ENCODE assay signal across 2 cellular contexts in the genomic region with DNA sequence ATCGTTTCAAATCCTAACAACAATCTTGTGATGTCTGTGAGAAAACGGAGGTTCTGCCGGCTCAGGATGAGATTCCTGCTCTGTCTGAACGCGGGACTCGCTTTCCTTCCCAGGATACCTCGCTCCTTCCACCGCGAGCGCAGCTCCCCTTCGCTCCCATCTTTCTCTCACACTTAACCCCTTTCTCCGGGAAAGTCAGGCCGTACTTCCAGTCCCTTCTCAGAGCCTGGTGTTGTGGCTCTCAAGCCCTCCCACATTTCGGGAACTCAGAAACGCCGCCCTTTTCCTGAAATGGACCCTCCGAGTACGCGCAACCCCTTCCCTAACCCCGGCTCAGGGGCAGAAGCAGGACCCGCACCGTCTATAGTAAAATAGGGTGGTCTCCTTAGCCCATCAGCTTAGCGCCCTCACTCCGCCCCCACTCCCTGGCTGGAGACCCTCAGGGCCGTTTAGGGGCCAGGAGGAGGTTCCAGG.
TF ChIP-seq lines count a peak whose summit lies in the region.

No MANE protein-coding gene starts in this region.

TF ChIP-seq in HEK293T, 16 proteins besides CTCF, POLR2A, EP300 and RAD21 (continued from another document):
- TF ChIP-seq L3MBTL2 (conservative IDR thresholded peaks at IDR 0.05), result 0 out of 2 replicates have a peak, but pooled peaks have one; percentile 12

TF ChIP-seq in HepG2, 621 proteins besides CTCF, POLR2A, EP300 and RAD21 (continued from another document and continues in another):
- TF ChIP-seq SOX6 (IDR thresholded peaks at IDR 0.05) (no peak), SOX6 (CRISPR knock-in tag; IDR thresholded peaks at IDR 0.05) (no peak), ZSCAN12 (CRISPR knock-in tag; IDR thresholded peaks at IDR 0.05) (0 out of 2 replicates have a peak, but pooled peaks have one; percentile 89), PHB2 (IDR thresholded peaks at IDR 0.05; ENCODE audit: partially characterized antibody) (no peak), TBX2 (CRISPR knock-in tag; IDR thresholded peaks at IDR 0.05; ENCODE audit: borderline replicate concordance) (no peak), ZBTB7A (CRISPR knock-in tag; IDR thresholded peaks at IDR 0.05) (peak; percentile 73), ONECUT2 (CRISPR knock-in tag; IDR thresholded peaks at IDR 0.05) (0 out of 2 replicates have a peak, but pooled peaks have one; percentile 9), ZNF337 (CRISPR knock-in tag; IDR thresholded peaks at IDR 0.05; ENCODE audit: borderline replicate concordance, low read depth) (0 out of 2 replicates have a peak, but pooled peaks have one; percentile 2), ZNF75D (CRISPR knock-in tag; IDR thresholded peaks at IDR 0.05; ENCODE audit: borderline replicate concordance) (0 out of 2 replicates have a peak, but pooled peaks have one; percentile 33), MAFK (conservative IDR thresholded peaks at IDR 0.05 in 1 of 2, IDR thresholded peaks at IDR 0.05 in 1 of 2; ENCODE audit: low read length in 2 of 2) (no peak), SRSF4 (IDR thresholded peaks at IDR 0.05; ENCODE audit: low read depth, low read length, poor library complexity, severe bottlenecking) (no peak), KMT2B (CRISPR knock-in tag; IDR thresholded peaks at IDR 0.05) (no peak), RXRA (CRISPR knock-in tag; IDR thresholded peaks at IDR 0.05) (no peak), ZEB1 (IDR thresholded peaks at IDR 0.05; ENCODE audit: insufficient replicate concordance, low read depth) (peak; percentile 22), SSRP1 (CRISPR knock-in tag; IDR thresholded peaks at IDR 0.05) (peak; percentile 57; the same call in 1 of the 2 replicates), ZNF792 (CRISPR knock-in tag; IDR thresholded peaks at IDR 0.05) (no peak), SATB2 (CRISPR knock-in tag; IDR thresholded peaks at IDR 0.05) (0 out of 2 replicates have a peak, but pooled peaks have one; percentile 18), ATF7 (IDR thresholded peaks at IDR 0.05) (no peak), ATF7 (CRISPR knock-in tag; IDR thresholded peaks at IDR 0.05) (0 out of 2 replicates have a peak, but pooled peaks have one; percentile 42), ZNF746 (CRISPR knock-in tag; IDR thresholded peaks at IDR 0.05) (no peak), BHLHE40 (IDR thresholded peaks at IDR 0.05; ENCODE audit: low read length) (no peak), ARNTL (CRISPR knock-in tag; IDR thresholded peaks at IDR 0.05) (no peak), FOXC1 (CRISPR knock-in tag; IDR thresholded peaks at IDR 0.05; ENCODE audit: borderline replicate concordance) (no peak), ZNF44 (CRISPR knock-in tag; IDR thresholded peaks at IDR 0.05) (no peak), NCOA2 (CRISPR knock-in tag; IDR thresholded peaks at IDR 0.05) (no peak), ZNF572 (CRISPR knock-in tag; IDR thresholded peaks at IDR 0.05) (no peak), NCOR1 (IDR thresholded peaks at IDR 0.05; ENCODE audit: borderline replicate concordance, low read length) (no peak), ZNF879 (CRISPR knock-in tag; IDR thresholded peaks at IDR 0.05) (no peak), ZNF354B (CRISPR knock-in tag; IDR thresholded peaks at IDR 0.05) (no peak), FOXP1 (IDR thresholded peaks at IDR 0.05) (no peak), FOXP1 (CRISPR knock-in tag; IDR thresholded peaks at IDR 0.05) (no peak), CEBPG (CRISPR knock-in tag; IDR thresholded peaks at IDR 0.05) (no peak), THYN1 (CRISPR knock-in tag; IDR thresholded peaks at IDR 0.05; ENCODE audit: borderline replicate concordance, low read depth) (no peak), PHF20 (CRISPR knock-in tag; IDR thresholded peaks at IDR 0.05) (no peak), ZNF225 (CRISPR knock-in tag; IDR thresholded peaks at IDR 0.05) (no peak), HHEX (CRISPR knock-in tag; IDR thresholded peaks at IDR 0.05) (no peak), NKX3-1 (CRISPR knock-in tag; IDR thresholded peaks at IDR 0.05) (no peak), SRSF1 (optimal IDR thresholded peaks at IDR 0.05; ENCODE audit: low read depth, low read length) (peak; percentile 70), ZFYVE20 (CRISPR knock-in tag; IDR thresholded peaks at IDR 0.05; ENCODE audit: borderline replicate concordance, low read depth) (no peak), FOXA1 (IDR thresholded peaks at IDR 0.05) (no peak), FOXA1 (CRISPR knock-in tag; IDR thresholded peaks at IDR 0.05) (no peak), EHMT2 (IDR thresholded peaks at IDR 0.05; ENCODE audit: borderline replicate concordance, low read depth, low read length) (no peak), CC2D1A (CRISPR knock-in tag; IDR thresholded peaks at IDR 0.05) (no peak), CAMTA2 (CRISPR knock-in tag; IDR thresholded peaks at IDR 0.05; ENCODE audit: borderline replicate concordance) (no peak), ADNP (CRISPR knock-in tag; IDR thresholded peaks at IDR 0.05) (no peak), GATAD2A (CRISPR knock-in tag; IDR thresholded peaks at IDR 0.05) (no peak)
- TF ChIP-seq, protein P1, sequence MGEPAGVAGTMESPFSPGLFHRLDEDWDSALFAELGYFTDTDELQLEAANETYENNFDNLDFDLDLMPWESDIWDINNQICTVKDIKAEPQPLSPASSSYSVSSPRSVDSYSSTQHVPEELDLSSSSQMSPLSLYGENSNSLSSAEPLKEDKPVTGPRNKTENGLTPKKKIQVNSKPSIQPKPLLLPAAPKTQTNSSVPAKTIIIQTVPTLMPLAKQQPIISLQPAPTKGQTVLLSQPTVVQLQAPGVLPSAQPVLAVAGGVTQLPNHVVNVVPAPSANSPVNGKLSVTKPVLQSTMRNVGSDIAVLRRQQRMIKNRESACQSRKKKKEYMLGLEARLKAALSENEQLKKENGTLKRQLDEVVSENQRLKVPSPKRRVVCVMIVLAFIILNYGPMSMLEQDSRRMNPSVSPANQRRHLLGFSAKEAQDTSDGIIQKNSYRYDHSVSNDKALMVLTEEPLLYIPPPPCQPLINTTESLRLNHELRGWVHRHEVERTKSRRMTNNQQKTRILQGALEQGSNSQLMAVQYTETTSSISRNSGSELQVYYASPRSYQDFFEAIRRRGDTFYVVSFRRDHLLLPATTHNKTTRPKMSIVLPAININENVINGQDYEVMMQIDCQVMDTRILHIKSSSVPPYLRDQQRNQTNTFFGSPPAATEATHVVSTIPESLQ (CRISPR knock-in tag; conservative IDR thresholded peaks at IDR 0.05), result no peak
- TF ChIP-seq, protein P2, sequence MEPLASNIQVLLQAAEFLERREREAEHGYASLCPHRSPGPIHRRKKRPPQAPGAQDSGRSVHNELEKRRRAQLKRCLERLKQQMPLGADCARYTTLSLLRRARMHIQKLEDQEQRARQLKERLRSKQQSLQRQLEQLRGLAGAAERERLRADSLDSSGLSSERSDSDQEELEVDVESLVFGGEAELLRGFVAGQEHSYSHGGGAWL (CRISPR knock-in tag; IDR thresholded peaks at IDR 0.05), result no peak
- TF ChIP-seq, protein P3, sequence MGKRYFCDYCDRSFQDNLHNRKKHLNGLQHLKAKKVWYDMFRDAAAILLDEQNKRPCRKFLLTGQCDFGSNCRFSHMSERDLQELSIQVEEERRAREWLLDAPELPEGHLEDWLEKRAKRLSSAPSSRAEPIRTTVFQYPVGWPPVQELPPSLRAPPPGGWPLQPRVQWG (CRISPR knock-in tag; IDR thresholded peaks at IDR 0.05; ENCODE audit: borderline replicate concordance, low read depth), result no peak
- TF ChIP-seq, protein P4, sequence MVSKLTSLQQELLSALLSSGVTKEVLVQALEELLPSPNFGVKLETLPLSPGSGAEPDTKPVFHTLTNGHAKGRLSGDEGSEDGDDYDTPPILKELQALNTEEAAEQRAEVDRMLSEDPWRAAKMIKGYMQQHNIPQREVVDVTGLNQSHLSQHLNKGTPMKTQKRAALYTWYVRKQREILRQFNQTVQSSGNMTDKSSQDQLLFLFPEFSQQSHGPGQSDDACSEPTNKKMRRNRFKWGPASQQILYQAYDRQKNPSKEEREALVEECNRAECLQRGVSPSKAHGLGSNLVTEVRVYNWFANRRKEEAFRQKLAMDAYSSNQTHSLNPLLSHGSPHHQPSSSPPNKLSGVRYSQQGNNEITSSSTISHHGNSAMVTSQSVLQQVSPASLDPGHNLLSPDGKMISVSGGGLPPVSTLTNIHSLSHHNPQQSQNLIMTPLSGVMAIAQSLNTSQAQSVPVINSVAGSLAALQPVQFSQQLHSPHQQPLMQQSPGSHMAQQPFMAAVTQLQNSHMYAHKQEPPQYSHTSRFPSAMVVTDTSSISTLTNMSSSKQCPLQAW (CRISPR knock-in tag; IDR thresholded peaks at IDR 0.05), result 0 out of 2 replicates have a peak, but pooled peaks have one; percentile 41
- TF ChIP-seq, protein P5, sequence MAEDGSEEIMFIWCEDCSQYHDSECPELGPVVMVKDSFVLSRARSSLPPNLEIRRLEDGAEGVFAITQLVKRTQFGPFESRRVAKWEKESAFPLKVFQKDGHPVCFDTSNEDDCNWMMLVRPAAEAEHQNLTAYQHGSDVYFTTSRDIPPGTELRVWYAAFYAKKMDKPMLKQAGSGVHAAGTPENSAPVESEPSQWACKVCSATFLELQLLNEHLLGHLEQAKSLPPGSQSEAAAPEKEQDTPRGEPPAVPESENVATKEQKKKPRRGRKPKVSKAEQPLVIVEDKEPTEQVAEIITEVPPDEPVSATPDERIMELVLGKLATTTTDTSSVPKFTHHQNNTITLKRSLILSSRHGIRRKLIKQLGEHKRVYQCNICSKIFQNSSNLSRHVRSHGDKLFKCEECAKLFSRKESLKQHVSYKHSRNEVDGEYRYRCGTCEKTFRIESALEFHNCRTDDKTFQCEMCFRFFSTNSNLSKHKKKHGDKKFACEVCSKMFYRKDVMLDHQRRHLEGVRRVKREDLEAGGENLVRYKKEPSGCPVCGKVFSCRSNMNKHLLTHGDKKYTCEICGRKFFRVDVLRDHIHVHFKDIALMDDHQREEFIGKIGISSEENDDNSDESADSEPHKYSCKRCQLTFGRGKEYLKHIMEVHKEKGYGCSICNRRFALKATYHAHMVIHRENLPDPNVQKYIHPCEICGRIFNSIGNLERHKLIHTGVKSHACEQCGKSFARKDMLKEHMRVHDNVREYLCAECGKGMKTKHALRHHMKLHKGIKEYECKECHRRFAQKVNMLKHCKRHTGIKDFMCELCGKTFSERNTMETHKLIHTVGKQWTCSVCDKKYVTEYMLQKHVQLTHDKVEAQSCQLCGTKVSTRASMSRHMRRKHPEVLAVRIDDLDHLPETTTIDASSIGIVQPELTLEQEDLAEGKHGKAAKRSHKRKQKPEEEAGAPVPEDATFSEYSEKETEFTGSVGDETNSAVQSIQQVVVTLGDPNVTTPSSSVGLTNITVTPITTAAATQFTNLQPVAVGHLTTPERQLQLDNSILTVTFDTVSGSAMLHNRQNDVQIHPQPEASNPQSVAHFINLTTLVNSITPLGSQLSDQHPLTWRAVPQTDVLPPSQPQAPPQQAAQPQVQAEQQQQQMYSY (CRISPR knock-in tag; IDR thresholded peaks at IDR 0.05), result no peak
- TF ChIP-seq, protein P6, sequence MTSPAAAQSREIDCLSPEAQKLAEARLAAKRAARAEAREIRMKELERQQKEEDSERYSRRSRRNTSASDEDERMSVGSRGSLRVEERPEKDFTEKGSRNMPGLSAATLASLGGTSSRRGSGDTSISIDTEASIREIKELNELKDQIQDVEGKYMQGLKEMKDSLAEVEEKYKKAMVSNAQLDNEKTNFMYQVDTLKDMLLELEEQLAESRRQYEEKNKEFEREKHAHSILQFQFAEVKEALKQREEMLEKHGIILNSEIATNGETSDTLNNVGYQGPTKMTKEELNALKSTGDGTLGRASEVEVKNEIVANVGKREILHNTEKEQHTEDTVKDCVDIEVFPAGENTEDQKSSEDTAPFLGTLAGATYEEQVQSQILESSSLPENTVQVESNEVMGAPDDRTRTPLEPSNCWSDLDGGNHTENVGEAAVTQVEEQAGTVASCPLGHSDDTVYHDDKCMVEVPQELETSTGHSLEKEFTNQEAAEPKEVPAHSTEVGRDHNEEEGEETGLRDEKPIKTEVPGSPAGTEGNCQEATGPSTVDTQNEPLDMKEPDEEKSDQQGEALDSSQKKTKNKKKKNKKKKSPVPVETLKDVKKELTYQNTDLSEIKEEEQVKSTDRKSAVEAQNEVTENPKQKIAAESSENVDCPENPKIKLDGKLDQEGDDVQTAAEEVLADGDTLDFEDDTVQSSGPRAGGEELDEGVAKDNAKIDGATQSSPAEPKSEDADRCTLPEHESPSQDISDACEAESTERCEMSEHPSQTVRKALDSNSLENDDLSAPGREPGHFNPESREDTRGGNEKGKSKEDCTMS (CRISPR knock-in tag; conservative IDR thresholded peaks at IDR 0.05), result no peak
- TF ChIP-seq, protein P7, sequence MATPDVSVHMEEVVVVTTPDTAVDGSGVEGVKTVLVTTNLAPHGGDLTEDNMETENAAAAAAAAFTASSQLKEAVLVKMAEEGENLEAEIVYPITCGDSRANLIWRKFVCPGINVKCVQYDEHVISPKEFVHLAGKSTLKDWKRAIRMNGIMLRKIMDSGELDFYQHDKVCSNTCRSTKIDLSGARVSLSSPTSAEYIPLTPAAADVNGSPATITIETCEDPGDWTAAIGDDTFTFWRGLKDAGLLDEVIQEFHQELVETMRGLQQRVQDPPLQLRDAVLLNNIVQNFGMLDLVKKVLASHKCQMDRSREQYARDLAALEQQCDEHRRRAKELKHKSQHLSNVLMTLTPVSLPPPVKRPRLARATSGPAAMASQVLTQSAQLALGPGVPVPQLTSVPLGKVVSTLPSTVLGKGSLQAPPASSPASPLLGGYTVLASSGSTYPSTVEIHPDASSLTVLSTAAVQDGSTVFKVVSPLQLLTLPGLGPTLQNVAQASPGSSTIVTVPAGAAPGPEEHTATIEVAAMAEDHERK (CRISPR knock-in tag; IDR thresholded peaks at IDR 0.05; ENCODE audit: low read depth), result no peak
- TF ChIP-seq, protein P8, sequence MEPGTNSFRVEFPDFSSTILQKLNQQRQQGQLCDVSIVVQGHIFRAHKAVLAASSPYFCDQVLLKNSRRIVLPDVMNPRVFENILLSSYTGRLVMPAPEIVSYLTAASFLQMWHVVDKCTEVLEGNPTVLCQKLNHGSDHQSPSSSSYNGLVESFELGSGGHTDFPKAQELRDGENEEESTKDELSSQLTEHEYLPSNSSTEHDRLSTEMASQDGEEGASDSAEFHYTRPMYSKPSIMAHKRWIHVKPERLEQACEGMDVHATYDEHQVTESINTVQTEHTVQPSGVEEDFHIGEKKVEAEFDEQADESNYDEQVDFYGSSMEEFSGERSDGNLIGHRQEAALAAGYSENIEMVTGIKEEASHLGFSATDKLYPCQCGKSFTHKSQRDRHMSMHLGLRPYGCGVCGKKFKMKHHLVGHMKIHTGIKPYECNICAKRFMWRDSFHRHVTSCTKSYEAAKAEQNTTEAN (CRISPR knock-in tag; conservative IDR thresholded peaks at IDR 0.05), result no peak
- TF ChIP-seq, protein P9, sequence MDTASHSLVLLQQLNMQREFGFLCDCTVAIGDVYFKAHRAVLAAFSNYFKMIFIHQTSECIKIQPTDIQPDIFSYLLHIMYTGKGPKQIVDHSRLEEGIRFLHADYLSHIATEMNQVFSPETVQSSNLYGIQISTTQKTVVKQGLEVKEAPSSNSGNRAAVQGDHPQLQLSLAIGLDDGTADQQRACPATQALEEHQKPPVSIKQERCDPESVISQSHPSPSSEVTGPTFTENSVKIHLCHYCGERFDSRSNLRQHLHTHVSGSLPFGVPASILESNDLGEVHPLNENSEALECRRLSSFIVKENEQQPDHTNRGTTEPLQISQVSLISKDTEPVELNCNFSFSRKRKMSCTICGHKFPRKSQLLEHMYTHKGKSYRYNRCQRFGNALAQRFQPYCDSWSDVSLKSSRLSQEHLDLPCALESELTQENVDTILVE (CRISPR knock-in tag; IDR thresholded peaks at IDR 0.05), result no peak
